2 cellular contexts compared by ENCODE assay signal in the genomic region with DNA sequence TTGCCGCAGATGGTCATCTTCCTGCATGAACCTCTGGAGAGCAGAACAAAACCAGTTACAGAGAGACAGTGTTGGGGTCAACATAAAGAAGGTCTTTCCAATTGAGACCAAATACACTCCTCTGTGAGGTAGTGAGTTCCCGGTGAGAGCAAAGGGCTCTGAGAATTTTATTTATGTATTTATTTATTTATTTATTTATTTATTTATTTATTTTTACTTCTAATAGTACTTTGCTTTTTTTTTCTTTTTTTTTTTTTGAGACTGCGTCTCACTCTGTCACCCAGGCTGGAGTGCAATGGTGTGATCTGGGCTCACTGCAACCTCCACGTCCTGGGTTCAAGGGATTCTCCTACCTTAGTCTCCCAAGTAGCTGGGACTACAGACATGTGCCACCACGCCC.
TF ChIP-seq lines count a peak whose summit lies in the region.

No MANE protein-coding gene starts in this region.

TF ChIP-seq in GM23338, 12 proteins besides CTCF, POLR2A, EP300 and RAD21 (continues in another document):
- TF ChIP-seq ZNF331 (CRISPR knock-in tag; IDR thresholded peaks at IDR 0.05; ENCODE audit: low read depth) (no peak), CREB1 (CRISPR knock-in tag; IDR thresholded peaks at IDR 0.05; ENCODE audit: low read depth) (no peak), NANOG (IDR thresholded peaks at IDR 0.05; ENCODE audit: borderline replicate concordance) (no peak), POLR2AphosphoS5 (IDR thresholded peaks at IDR 0.05; ENCODE audit: low read depth) (no peak), EZH2 (IDR thresholded peaks at IDR 0.05; ENCODE audit: low read depth, unreplicated experiment) (no peak), ZNF114 (CRISPR knock-in tag; IDR thresholded peaks at IDR 0.05) (no peak), STAT1 (IDR thresholded peaks at IDR 0.05; ENCODE audit: unreplicated experiment) (no peak), ETS1 (IDR thresholded peaks at IDR 0.05) (no peak), EZH2phosphoT487 (IDR thresholded peaks at IDR 0.05; ENCODE audit: unreplicated experiment) (no peak), JUNB (IDR thresholded peaks at IDR 0.05; ENCODE audit: unreplicated experiment) (no peak)
- TF ChIP-seq, protein P1, sequence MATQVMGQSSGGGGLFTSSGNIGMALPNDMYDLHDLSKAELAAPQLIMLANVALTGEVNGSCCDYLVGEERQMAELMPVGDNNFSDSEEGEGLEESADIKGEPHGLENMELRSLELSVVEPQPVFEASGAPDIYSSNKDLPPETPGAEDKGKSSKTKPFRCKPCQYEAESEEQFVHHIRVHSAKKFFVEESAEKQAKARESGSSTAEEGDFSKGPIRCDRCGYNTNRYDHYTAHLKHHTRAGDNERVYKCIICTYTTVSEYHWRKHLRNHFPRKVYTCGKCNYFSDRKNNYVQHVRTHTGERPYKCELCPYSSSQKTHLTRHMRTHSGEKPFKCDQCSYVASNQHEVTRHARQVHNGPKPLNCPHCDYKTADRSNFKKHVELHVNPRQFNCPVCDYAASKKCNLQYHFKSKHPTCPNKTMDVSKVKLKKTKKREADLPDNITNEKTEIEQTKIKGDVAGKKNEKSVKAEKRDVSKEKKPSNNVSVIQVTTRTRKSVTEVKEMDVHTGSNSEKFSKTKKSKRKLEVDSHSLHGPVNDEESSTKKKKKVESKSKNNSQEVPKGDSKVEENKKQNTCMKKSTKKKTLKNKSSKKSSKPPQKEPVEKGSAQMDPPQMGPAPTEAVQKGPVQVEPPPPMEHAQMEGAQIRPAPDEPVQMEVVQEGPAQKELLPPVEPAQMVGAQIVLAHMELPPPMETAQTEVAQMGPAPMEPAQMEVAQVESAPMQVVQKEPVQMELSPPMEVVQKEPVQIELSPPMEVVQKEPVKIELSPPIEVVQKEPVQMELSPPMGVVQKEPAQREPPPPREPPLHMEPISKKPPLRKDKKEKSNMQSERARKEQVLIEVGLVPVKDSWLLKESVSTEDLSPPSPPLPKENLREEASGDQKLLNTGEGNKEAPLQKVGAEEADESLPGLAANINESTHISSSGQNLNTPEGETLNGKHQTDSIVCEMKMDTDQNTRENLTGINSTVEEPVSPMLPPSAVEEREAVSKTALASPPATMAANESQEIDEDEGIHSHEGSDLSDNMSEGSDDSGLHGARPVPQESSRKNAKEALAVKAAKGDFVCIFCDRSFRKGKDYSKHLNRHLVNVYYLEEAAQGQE (IDR thresholded peaks at IDR 0.05; ENCODE audit: unreplicated experiment), result no peak

TF ChIP-seq in SK-N-SH, 30 proteins besides CTCF, POLR2A, EP300 and RAD21:
- TF ChIP-seq RFX5 (IDR thresholded peaks at IDR 0.05; ENCODE audit: low read length) (no peak), NFIC (IDR thresholded peaks at IDR 0.05; ENCODE audit: borderline replicate concordance) (no peak), MEF2A (IDR thresholded peaks at IDR 0.05; ENCODE audit: borderline replicate concordance, low read depth) (no peak), FOXM1 (IDR thresholded peaks at IDR 0.05; ENCODE audit: low read depth) (no peak), TAF1 (IDR thresholded peaks at IDR 0.05; ENCODE audit: borderline replicate concordance, low read depth, low read length) (no peak), POLR2AphosphoS5 (IDR thresholded peaks at IDR 0.05; ENCODE audit: low read depth, low read length) (no peak), MAX (IDR thresholded peaks at IDR 0.05; ENCODE audit: low read depth) (no peak), RXRA (IDR thresholded peaks at IDR 0.05; ENCODE audit: borderline replicate concordance, low read depth) (no peak), FOXJ3 (CRISPR knock-in tag; IDR thresholded peaks at IDR 0.05) (no peak), IRF3 (IDR thresholded peaks at IDR 0.05; ENCODE audit: low read depth, low read length) (no peak), FOSL2 (IDR thresholded peaks at IDR 0.05; ENCODE audit: borderline replicate concordance, low read depth) (no peak), RCOR1 (IDR thresholded peaks at IDR 0.05; ENCODE audit: low read length) (no peak)
- TF ChIP-seq, protein P2, sequence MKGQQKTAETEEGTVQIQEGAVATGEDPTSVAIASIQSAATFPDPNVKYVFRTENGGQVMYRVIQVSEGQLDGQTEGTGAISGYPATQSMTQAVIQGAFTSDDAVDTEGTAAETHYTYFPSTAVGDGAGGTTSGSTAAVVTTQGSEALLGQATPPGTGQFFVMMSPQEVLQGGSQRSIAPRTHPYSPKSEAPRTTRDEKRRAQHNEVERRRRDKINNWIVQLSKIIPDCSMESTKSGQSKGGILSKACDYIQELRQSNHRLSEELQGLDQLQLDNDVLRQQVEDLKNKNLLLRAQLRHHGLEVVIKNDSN (IDR thresholded peaks at IDR 0.05; ENCODE audit: borderline replicate concordance, low read depth), result no peak
- TF ChIP-seq, protein P3, sequence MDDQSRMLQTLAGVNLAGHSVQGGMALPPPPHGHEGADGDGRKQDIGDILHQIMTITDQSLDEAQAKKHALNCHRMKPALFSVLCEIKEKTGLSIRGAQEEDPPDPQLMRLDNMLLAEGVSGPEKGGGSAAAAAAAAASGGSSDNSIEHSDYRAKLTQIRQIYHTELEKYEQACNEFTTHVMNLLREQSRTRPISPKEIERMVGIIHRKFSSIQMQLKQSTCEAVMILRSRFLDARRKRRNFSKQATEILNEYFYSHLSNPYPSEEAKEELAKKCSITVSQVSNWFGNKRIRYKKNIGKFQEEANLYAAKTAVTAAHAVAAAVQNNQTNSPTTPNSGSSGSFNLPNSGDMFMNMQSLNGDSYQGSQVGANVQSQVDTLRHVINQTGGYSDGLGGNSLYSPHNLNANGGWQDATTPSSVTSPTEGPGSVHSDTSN (IDR thresholded peaks at IDR 0.05), result no peak
- TF ChIP-seq, protein P4, sequence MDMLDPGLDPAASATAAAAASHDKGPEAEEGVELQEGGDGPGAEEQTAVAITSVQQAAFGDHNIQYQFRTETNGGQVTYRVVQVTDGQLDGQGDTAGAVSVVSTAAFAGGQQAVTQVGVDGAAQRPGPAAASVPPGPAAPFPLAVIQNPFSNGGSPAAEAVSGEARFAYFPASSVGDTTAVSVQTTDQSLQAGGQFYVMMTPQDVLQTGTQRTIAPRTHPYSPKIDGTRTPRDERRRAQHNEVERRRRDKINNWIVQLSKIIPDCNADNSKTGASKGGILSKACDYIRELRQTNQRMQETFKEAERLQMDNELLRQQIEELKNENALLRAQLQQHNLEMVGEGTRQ (IDR thresholded peaks at IDR 0.05; ENCODE audit: borderline replicate concordance, low read depth, low read length), result no peak
